Comparison of ENCODE assay signal across 9 cellular contexts in genomic region chr17:30344283-30345088, GRCh38. TPM values are rescaled to one million over a fixed set of nuclear protein-coding genes. Genes with fewer than 3 reads are reported as not detected.
DNase-seq lines count a peak whose midpoint lies in the region; ATAC-seq, FAIRE-seq and TF ChIP-seq lines count a peak whose summit lies in the region.
"Had no signal": no experiment of that assay in that cellular context is flagged by ENCODE, and none has a peak within 500 bp of the region (broad histone marks: within the 10 kb centered on the region; RNA-seq: fewer than 3 reads in every experiment).

No MANE protein-coding gene starts in this region.

- H3K36me3 ChIP-seq in SK-N-SH (replicated peaks in 1 of 2; ENCODE audit: control insufficient read depth in 1 of 2, insufficient read depth in 2 of 2, low read length in 1 of 2) (no peaks in the 10 kb centered on the region), small intestine (ENCODE audit: control insufficient read depth in 2 of 2, insufficient read depth in 2 of 2, low read length in 2 of 2) (no peaks in the 10 kb centered on the region)

- TF ChIP-seq CTCF in SK-N-SH (IDR thresholded peaks at IDR 0.05), result no peak

- H3K27me3 ChIP-seq in SK-N-SH (ENCODE audit: insufficient read depth) (no peaks in the 10 kb centered on the region), small intestine (ENCODE audit: control insufficient read depth in 2 of 2, insufficient read depth in 2 of 2, low read length in 2 of 2) (no peaks in the 10 kb centered on the region)

- TF ChIP-seq RAD21 in SK-N-SH (IDR thresholded peaks at IDR 0.05; ENCODE audit: low read length), result no peak

- H3K9ac ChIP-seq in SK-N-SH, result no peak overlapping the region

- FAIRE-seq in small intestine (lab: Jason Lieb, UNC), result no peak

- 48% methylated on average over 8 of the region's 9 CpGs for WGBS in SK-N-SH (ENCODE audit: low lambda C conversion rate)
- 11 to 36% (median 36%) methylated on average over 9 of the region's 9 CpGs for WGBS in small intestine, 3 donors

- H4K20me1 ChIP-seq in SK-N-SH (ENCODE audit: insufficient read depth), result no peaks in the 10 kb centered on the region

- DNase-seq in SK-N-SH (peak; percentile 25), amygdala (lab: John Stamatoyannopoulos, UW) (peak in 42 of 56 donors; percentile 10 to 78 (median 38)), hippocampal formation (lab: John Stamatoyannopoulos, UW) (peak; percentile 68 to 74), small intestine (peak; percentile 96), EL (no peak)
- DNase-seq: DND-41 had no signal

- H3K4me3 ChIP-seq in SK-N-SH (ENCODE audit: low read depth in 2 of 2, low read length in 1 of 2) (no peak overlapping the region), small intestine (ENCODE audit: low read depth in 1 of 2, low read length in 2 of 2) (no peak overlapping the region)

- CTCF ChIA-PET in SK-N-SH (lab: Yijun Ruan, JAX), result interaction anchor here (0.6 to 1.2 kb wide), 3 partner anchors 8 to 33 kb away, joined by 3 read pairs; no protein-coding TSS in a partner anchor

- no peaks in the 10 kb centered on the region for H3K79me2 ChIP-seq in SK-N-SH (ENCODE audit: insufficient read depth)

- H3K4me2 ChIP-seq in SK-N-SH, result no peak overlapping the region

- H2AFZ ChIP-seq in SK-N-SH (ENCODE audit: low read depth), result no peak overlapping the region

- H3K9me2 ChIP-seq in SK-N-SH, result no peaks in the 10 kb centered on the region

- no peaks in the 10 kb centered on the region for H3K9me3 ChIP-seq in SK-N-SH
- no peaks in the 10 kb centered on the region for H3K9me3 ChIP-seq in small intestine (ENCODE audit: control insufficient read depth, low read depth)

- H3K4me1 ChIP-seq in SK-N-SH (ENCODE audit: control insufficient read depth in 1 of 2, insufficient read depth in 2 of 2, low read depth in 1 of 2, low read length in 1 of 2) (peaks cover 8 to 16% of the 10 kb centered on the region in 2 experiments; a peak in 2 of 4 replicates), small intestine (ENCODE audit: control insufficient read depth in 2 of 2, insufficient read depth in 1 of 2, low read depth in 1 of 2, low read length in 1 of 2) (peaks cover 0 to 3% of the 10 kb centered on the region in 2 donors)

- peak overlapping the region in 1 of 2 experiments; percentile 34; a peak in 1 of 4 replicates for H3K27ac ChIP-seq in SK-N-SH (ENCODE audit: low read depth in 2 of 2, low read length in 1 of 2)
- peak overlapping the region; percentile 83 to 91 for H3K27ac ChIP-seq in small intestine (ENCODE audit: low read depth in 1 of 2, low read length in 1 of 2)

- POLR2A ChIA-PET in SK-N-SH (lab: Yijun Ruan, JAX), result interaction anchor here (0.5 kb wide), 1 partner anchor 219 kb away, joined by 3 read pairs; no protein-coding TSS in a partner anchor

- no peak for ATAC-seq in SK-N-SH treated with all-trans-retinoic acid at 6 μM for 48 hours
- no peak for ATAC-seq in GM19035 (IDR thresholded peaks at IDR 0.05; ENCODE audit: unreplicated experiment)
- no peak for ATAC-seq in HG03175 (IDR thresholded peaks at IDR 0.05; ENCODE audit: unreplicated experiment)

- TF ChIP-seq EP300 in SK-N-SH (IDR thresholded peaks at IDR 0.05; ENCODE audit: borderline replicate concordance in 1 of 2, low read depth in 1 of 2, low read length in 1 of 2), result no peak

- H3F3A ChIP-seq in SK-N-SH (replicated peaks; ENCODE audit: insufficient read depth), result peaks cover 7% of the 10 kb centered on the region

TF ChIP-seq in SK-N-SH, 30 proteins besides CTCF, POLR2A, EP300 and RAD21 (continues in another document):
- TF ChIP-seq CHD2 (IDR thresholded peaks at IDR 0.05; ENCODE audit: low read length, partially characterized antibody) (no peak), GABPA (IDR thresholded peaks at IDR 0.05; ENCODE audit: low read depth) (no peak), NRF1 (IDR thresholded peaks at IDR 0.05; ENCODE audit: low read depth, low read length) (no peak), RXRA (IDR thresholded peaks at IDR 0.05; ENCODE audit: borderline replicate concordance, low read depth) (no peak), FOXJ3 (CRISPR knock-in tag; IDR thresholded peaks at IDR 0.05) (no peak), USF2 (IDR thresholded peaks at IDR 0.05; ENCODE audit: borderline replicate concordance, low read depth, low read length) (no peak), FOXM1 (IDR thresholded peaks at IDR 0.05; ENCODE audit: low read depth) (no peak), POLR2AphosphoS5 (IDR thresholded peaks at IDR 0.05; ENCODE audit: low read depth, low read length) (no peak), TCF12 (IDR thresholded peaks at IDR 0.05) (no peak)

TF ChIP-seq in SK-N-SH treated with all-trans-retinoic acid at 6 μM for 48 hours, 23 proteins besides CTCF, POLR2A, EP300 and RAD21 (continues in another document):
- TF ChIP-seq ARNTL (CRISPR knock-in tag; IDR thresholded peaks at IDR 0.05; ENCODE audit: borderline replicate concordance, low read depth), result no peak
- TF ChIP-seq ZNF8 (CRISPR knock-in tag; IDR thresholded peaks at IDR 0.05), result no peak
- TF ChIP-seq TSHZ2 (CRISPR knock-in tag; IDR thresholded peaks at IDR 0.05), result no peak
- TF ChIP-seq ZNF565 (CRISPR knock-in tag; conservative IDR thresholded peaks at IDR 0.05; ENCODE audit: low read depth), result no peak
- TF ChIP-seq, protein P1, sequence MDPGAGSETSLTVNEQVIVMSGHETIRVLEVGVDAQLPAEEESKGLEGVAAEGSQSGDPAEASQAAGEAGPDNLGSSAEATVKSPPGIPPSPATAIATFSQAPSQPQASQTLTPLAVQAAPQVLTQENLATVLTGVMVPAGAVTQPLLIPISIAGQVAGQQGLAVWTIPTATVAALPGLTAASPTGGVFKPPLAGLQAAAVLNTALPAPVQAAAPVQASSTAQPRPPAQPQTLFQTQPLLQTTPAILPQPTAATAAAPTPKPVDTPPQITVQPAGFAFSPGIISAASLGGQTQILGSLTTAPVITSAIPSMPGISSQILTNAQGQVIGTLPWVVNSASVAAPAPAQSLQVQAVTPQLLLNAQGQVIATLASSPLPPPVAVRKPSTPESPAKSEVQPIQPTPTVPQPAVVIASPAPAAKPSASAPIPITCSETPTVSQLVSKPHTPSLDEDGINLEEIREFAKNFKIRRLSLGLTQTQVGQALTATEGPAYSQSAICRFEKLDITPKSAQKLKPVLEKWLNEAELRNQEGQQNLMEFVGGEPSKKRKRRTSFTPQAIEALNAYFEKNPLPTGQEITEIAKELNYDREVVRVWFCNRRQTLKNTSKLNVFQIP (CRISPR knock-in tag; IDR thresholded peaks at IDR 0.05; ENCODE audit: borderline replicate concordance, low read depth), result no peak
- no peak for TF ChIP-seq CSRNP3 (CRISPR knock-in tag; IDR thresholded peaks at IDR 0.05)
- no peak for TF ChIP-seq ESRRG (CRISPR knock-in tag; IDR thresholded peaks at IDR 0.05)
- no peak for TF ChIP-seq GLIS3 (CRISPR knock-in tag; IDR thresholded peaks at IDR 0.05)
- no peak for TF ChIP-seq TCF4 (CRISPR knock-in tag; IDR thresholded peaks at IDR 0.05; ENCODE audit: borderline replicate concordance)
- no peak for TF ChIP-seq ZFP30 (CRISPR knock-in tag; IDR thresholded peaks at IDR 0.05)
- no peak for TF ChIP-seq CSDC2 (CRISPR knock-in tag; IDR thresholded peaks at IDR 0.05)
- TF ChIP-seq PPARA (CRISPR knock-in tag; IDR thresholded peaks at IDR 0.05; ENCODE audit: borderline replicate concordance), result no peak
- TF ChIP-seq ZNF70 (CRISPR knock-in tag; IDR thresholded peaks at IDR 0.05), result no peak

RNA-seq across cellular contexts. Expression of gene TMIGD1, which starts 10.6 kb away (rescaled TPM):
- polyA plus RNA-seq in SK-N-SH (2012; rRNA removed) (not detected in 2 replicates), small intestine (1 to 10 TPM in 1 of 3 donors, under 1 TPM in 2; 0.13 to 1.8 (median 0.54) TPM)
- not detected in 2 replicates for polyA plus RNA-seq in SK-N-SH (2012; cell fraction: cytosol; rRNA removed)
- polyA plus RNA-seq in SK-N-SH (2012; cell fraction: nucleus; rRNA removed), result not detected in 2 replicates

RNA-seq across cellular contexts. Expression of gene CPD, which starts 34.2 kb away (rescaled TPM):
- polyA plus RNA-seq in SK-N-SH (2012; rRNA removed) (12.5 and 16.5 TPM in 2 replicates), small intestine (10 to 100 TPM in 2 of 3 donors, 1 to 10 TPM in 1; 6.2 to 16.7 (median 10.1) TPM)
- 20.7 and 20.8 TPM in 2 replicates for polyA plus RNA-seq in SK-N-SH (2012; cell fraction: cytosol; rRNA removed)
- 8.2 and 14.7 TPM in 2 replicates for polyA plus RNA-seq in SK-N-SH (2012; cell fraction: nucleus; rRNA removed)

RNA-seq across cellular contexts. Expression of gene BLMH, which starts 52.7 kb away (rescaled TPM):
- polyA plus RNA-seq in SK-N-SH (2012; rRNA removed), result 19.4 and 19.5 TPM in 2 replicates
- 24.5 and 26.1 TPM in 2 replicates for polyA plus RNA-seq in SK-N-SH (2012; cell fraction: cytosol; rRNA removed)
- 15.5 and 22.4 TPM in 2 replicates for polyA plus RNA-seq in SK-N-SH (2012; cell fraction: nucleus; rRNA removed)
- polyA plus RNA-seq in small intestine, result 10 to 100 TPM in 2 of 3 donors, 1 to 10 TPM in 1; 8.3 to 19.5 (median 10.5) TPM
